In the genomic region with DNA sequence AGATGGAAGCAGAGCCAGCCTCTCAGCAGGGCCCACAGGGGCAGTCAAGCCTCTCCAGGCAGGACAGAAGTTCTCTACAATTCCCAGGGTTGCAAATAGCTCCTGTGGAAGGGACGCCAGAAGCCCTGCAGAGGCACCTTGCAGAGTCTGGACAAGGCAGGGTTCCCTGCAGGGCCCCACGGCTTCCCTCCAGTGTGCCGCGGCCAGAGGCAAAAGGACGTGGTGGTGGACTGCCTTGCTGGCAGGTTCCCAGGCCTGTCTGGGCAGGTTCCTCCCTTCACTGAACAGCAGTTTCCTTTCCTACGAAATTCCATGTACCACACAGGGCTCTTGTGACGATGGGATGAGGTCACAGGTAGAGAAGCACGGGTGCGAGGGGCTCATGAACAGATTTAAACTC, we compare ENCODE assay signal across 25 cellular contexts. TPM values are rescaled to one million over a fixed set of nuclear protein-coding genes. Genes with fewer than 3 reads are reported as not detected.
DNase-seq lines count a peak whose midpoint lies in the region; TF ChIP-seq lines count a peak whose summit lies in the region.
"Had no signal": no experiment of that assay in that cellular context is flagged by ENCODE, and none has a peak within 500 bp of the region (broad histone marks: within the 10 kb centered on the region; RNA-seq: fewer than 3 reads in every experiment).

No MANE protein-coding gene starts in this region.

- TF ChIP-seq CTCF in PC-9 (conservative IDR thresholded peaks at IDR 0.05) (no peak), spleen (IDR thresholded peaks at IDR 0.05 in 8 of 11, conservative IDR thresholded peaks at IDR 0.05 in 3 of 11) (no peak)

- CTCF ChIA-PET in activated CD4-positive, alpha-beta T cell treated with anti-CD3 and anti-CD28 coated beads, Interleukin-2, amount 10 ng/mL, durations not matched to agents 7 days and 5 days (lab: Charles Lee), result interaction anchor here (0.8 to 1.5 kb wide), 4 partner anchors 12 to 169 kb away, joined by 3 to 5 read pairs (median 3); no protein-coding TSS in a partner anchor
- CTCF ChIA-PET in PC-9 (lab: Charles Lee), result interaction anchor here (0.6 kb wide), 1 partner anchor 24 kb away, joined by 4 read pairs; no protein-coding TSS in a partner anchor

- H3K27me3 ChIP-seq in PC-9 (ENCODE audit: insufficient read depth, low read depth), result no peaks in the 10 kb centered on the region
- no peaks in the 10 kb centered on the region for H3K27me3 ChIP-seq in spleen (replicated peaks in 1 of 7)
- H3K27me3 ChIP-seq: BLaER1 treated with 17β-estradiol and CSF1 and Interleukin-3, amounts not matched to agents 10 nM and 100 nM; Peyer's patch had no signal

- H3K36me3 ChIP-seq in PC-9 (ENCODE audit: low read depth), result no peaks in the 10 kb centered on the region
- H3K36me3 ChIP-seq in spleen, result peaks cover 0 to 8% (median 1%) of the 10 kb centered on the region in 6 donors

- no peak overlapping the region for H3K4me3 Mint-ChIP-seq in activated CD4-positive, alpha-beta T cell treated with anti-CD3 and anti-CD28 coated beads, Interleukin-2, amount 10 ng/mL, durations not matched to agents 24 days and 14 days
- no peak overlapping the region for H3K4me3 Mint-ChIP-seq in activated CD4-positive, alpha-beta T cell treated with anti-CD3 and anti-CD28 coated beads, Interleukin-2, amount 10 ng/mL, durations not matched to agents 7 days and 5 days
- H3K4me3 Mint-ChIP-seq: CD4-positive, alpha-beta memory T cell had no signal

- no peaks in the 10 kb centered on the region for H3K27me3 Mint-ChIP-seq in activated CD4-positive, alpha-beta T cell treated with anti-CD3 and anti-CD28 coated beads, Interleukin-2, amount 10 ng/mL, durations not matched to agents 24 days and 14 days
- H3K27me3 Mint-ChIP-seq in activated CD4-positive, alpha-beta T cell treated with anti-CD3 and anti-CD28 coated beads, Interleukin-2, amount 10 ng/mL, durations not matched to agents 7 days and 5 days, result no peaks in the 10 kb centered on the region
- H3K27me3 Mint-ChIP-seq: CD4-positive, alpha-beta memory T cell had no signal

- H3F3A ChIP-seq in PC-9 (ENCODE audit: insufficient read depth, low read depth), result peaks cover 20% of the 10 kb centered on the region

- POLR2A ChIA-PET in activated CD4-positive, alpha-beta T cell treated with anti-CD3 and anti-CD28 coated beads, Interleukin-2, amount 10 ng/mL, durations not matched to agents 7 days and 5 days (lab: Charles Lee), result no interaction called here
- POLR2A ChIA-PET in PC-9 (lab: Charles Lee; ENCODE audit: unreplicated experiment), result no interaction called here

- no peaks in the 10 kb centered on the region for H3K9me3 Mint-ChIP-seq in activated CD4-positive, alpha-beta T cell treated with anti-CD3 and anti-CD28 coated beads, Interleukin-2, amount 10 ng/mL, durations not matched to agents 24 days and 14 days
- no peaks in the 10 kb centered on the region for H3K9me3 Mint-ChIP-seq in activated CD4-positive, alpha-beta T cell treated with anti-CD3 and anti-CD28 coated beads, Interleukin-2, amount 10 ng/mL, durations not matched to agents 7 days and 5 days
- H3K9me3 Mint-ChIP-seq: CD4-positive, alpha-beta memory T cell had no signal

- WGBS in spleen, 5 donors, result 78 to 87% (median 83%) methylated on average over 7 to 9 of the region's 9 CpGs

- no TSS peak for BruUV-seq in PC-9 (replicated peaks; lab: Mats Ljungman, UMichigan)

- no peaks in the 10 kb centered on the region; the same call in 1 of the 2 replicates for H4K20me1 ChIP-seq in PC-9 (ENCODE audit: insufficient read depth)

- DNase-seq in activated CD4-positive, alpha-beta T cell treated with anti-CD3 and anti-CD28 coated beads, Interleukin-2, amount 10 ng/mL, durations not matched to agents 24 days and 14 days, result peak; percentile 54
- no peak for DNase-seq in activated CD4-positive, alpha-beta T cell treated with anti-CD3 and anti-CD28 coated beads, Interleukin-2, amount 10 ng/mL, durations not matched to agents 7 days and 5 days
- DNase-seq in PC-9 (no peak), islet precursor cell (peak; percentile 76), spleen (peak; percentile 72), SKM-1 treated with dmso at 0.1 percent for 144 hours (lab: John Stamatoyannopoulos, UW; ENCODE audit: unreplicated experiment) (no peak), NCI-H2081 (lab: John Stamatoyannopoulos, UW) (no peak), H4 (ENCODE audit: low spot score) (no peak)
- DNase-seq: 8988T; Caco-2; CD4-positive, alpha-beta memory T cell; DMS 273 treated with DMSO at 0.1 percent for 48 hours; DMS79 treated with DMSO at 0.1 percent for 48 hours; HCEC 1CT; KBM-7; MM.1S; NCI-H1048; NCI-H1417 treated with DMSO at 0.1 percent for 48 hours; NCI-H187 treated with DMSO at 0.1 percent for 48 hours; NCI-H510A; NCI-H748 treated with DMSO at 0.1 percent for 48 hours; NK-92 treated with Interleukin-12 subunit alpha and Interleukin-12 subunit beta, amount 100 ng/mL, for 24 hours; Peyer's patch had no signal

- H3K4me1 ChIP-seq in PC-9 (replicated peaks; ENCODE audit: insufficient read depth) (peaks cover 40% of the 10 kb centered on the region), spleen (peaks cover 0 to 14% (median 9%) of the 10 kb centered on the region in 6 donors)

- 0 out of 2 replicates have a peak overlapping the region, but pooled peaks have one; percentile 5 for H3K4me2 ChIP-seq in PC-9

- peaks cover 6% of the 10 kb centered on the region for H3K36me3 Mint-ChIP-seq in activated CD4-positive, alpha-beta T cell treated with anti-CD3 and anti-CD28 coated beads, Interleukin-2, amount 10 ng/mL, durations not matched to agents 24 days and 14 days (ENCODE audit: low read depth)
- H3K36me3 Mint-ChIP-seq in activated CD4-positive, alpha-beta T cell treated with anti-CD3 and anti-CD28 coated beads, Interleukin-2, amount 10 ng/mL, durations not matched to agents 7 days and 5 days (ENCODE audit: low read depth), result peaks cover 4% of the 10 kb centered on the region

- H3K4me3 ChIP-seq in PC-9, result no peak overlapping the region
- no peak overlapping the region for H3K4me3 ChIP-seq in spleen
- H3K4me3 ChIP-seq: BLaER1 treated with 17β-estradiol and CSF1 and Interleukin-3, amounts not matched to agents 10 nM and 100 nM; GM12878; Peyer's patch had no signal

- H3K9me2 ChIP-seq in PC-9 (ENCODE audit: insufficient read depth), result no peaks in the 10 kb centered on the region

- no peak overlapping the region for H3K27ac Mint-ChIP-seq in activated CD4-positive, alpha-beta T cell treated with anti-CD3 and anti-CD28 coated beads, Interleukin-2, amount 10 ng/mL, durations not matched to agents 24 days and 14 days
- no peak overlapping the region for H3K27ac Mint-ChIP-seq in activated CD4-positive, alpha-beta T cell treated with anti-CD3 and anti-CD28 coated beads, Interleukin-2, amount 10 ng/mL, durations not matched to agents 7 days and 5 days

- H3K4me1 Mint-ChIP-seq in activated CD4-positive, alpha-beta T cell treated with anti-CD3 and anti-CD28 coated beads, Interleukin-2, amount 10 ng/mL, durations not matched to agents 24 days and 14 days, result peaks cover 10% of the 10 kb centered on the region
- H3K4me1 Mint-ChIP-seq in activated CD4-positive, alpha-beta T cell treated with anti-CD3 and anti-CD28 coated beads, Interleukin-2, amount 10 ng/mL, durations not matched to agents 7 days and 5 days, result peaks cover 13% of the 10 kb centered on the region

- H3K9me3 ChIP-seq in PC-9 (ENCODE audit: insufficient read depth, low read depth) (no peaks in the 10 kb centered on the region; the same call in 1 of the 2 replicates), spleen (no peaks in the 10 kb centered on the region)
- H3K9me3 ChIP-seq: BLaER1 treated with 17β-estradiol and CSF1 and Interleukin-3, amounts not matched to agents 10 nM and 100 nM; Caco-2; Peyer's patch had no signal

- H3K79me2 ChIP-seq in PC-9 (ENCODE audit: low read depth), result no peaks in the 10 kb centered on the region

- no peak for TF ChIP-seq POLR2A in spleen (IDR thresholded peaks at IDR 0.05)

- H3K27ac ChIP-seq in PC-9, result no peak overlapping the region
- H3K27ac ChIP-seq in spleen, result no peak overlapping the region
- H3K27ac ChIP-seq: BLaER1 treated with 17β-estradiol and CSF1 and Interleukin-3, amounts not matched to agents 10 nM and 100 nM; Peyer's patch had no signal

- intact Hi-C loops in activated CD4-positive, alpha-beta T cell treated with anti-CD3 and anti-CD28 coated beads, Interleukin-2, amount 10 ng/mL, durations not matched to agents 24 days and 14 days (cut with micrococcal nuclease), result no loop called here
- intact Hi-C loops in PC-9 (cut with micrococcal nuclease; ENCODE audit: unreplicated experiment) (no loop called here), spleen (cut with DNase I; ENCODE audit: low total_unique reads) (loop anchor here (5.0 kb wide), 1 partner anchor 167 kb away; a partner anchor contains a TSS)

- H2AFZ ChIP-seq in PC-9, result no peak overlapping the region

RNA-seq across cellular contexts. Expression of a gene that starts 25.1 kb away (rescaled TPM):
- total RNA-seq in activated CD4-positive, alpha-beta T cell treated with anti-CD3 and anti-CD28 coated beads, Interleukin-2, amount 10 ng/mL, durations not matched to agents 24 days and 14 days, result 61.5 and 64.2 TPM in 2 replicates
- 100 to 1,000 TPM; 100 to 114 TPM for total RNA-seq in activated CD4-positive, alpha-beta T cell treated with anti-CD3 and anti-CD28 coated beads, Interleukin-2, amount 10 ng/mL, durations not matched to agents 7 days and 5 days
- total RNA-seq in PC-9 (2021) (119 and 185 TPM in 2 replicates), spleen (10 to 100 TPM; 22.2 to 80.0 (median 54.4) TPM)
- polyA plus RNA-seq in spleen, result 10 to 100 TPM; 30.2 to 70.1 (median 56.3) TPM
- 42.9 and 64.7 TPM in 2 replicates for total RNA-seq in H4 (2014; rRNA removed; shearing (Covaris generic))

RNA-seq across cellular contexts. Expression of a gene that starts 57.1 kb away (rescaled TPM):
- total RNA-seq in activated CD4-positive, alpha-beta T cell treated with anti-CD3 and anti-CD28 coated beads, Interleukin-2, amount 10 ng/mL, durations not matched to agents 24 days and 14 days, result not detected in 2 replicates
- total RNA-seq in activated CD4-positive, alpha-beta T cell treated with anti-CD3 and anti-CD28 coated beads, Interleukin-2, amount 10 ng/mL, durations not matched to agents 7 days and 5 days, result under 1 TPM; 0.07 to 0.19 TPM
- total RNA-seq in PC-9 (2021) (0.10 and 0.76 TPM in 2 replicates), spleen (10 to 100 TPM in 2 of 7 donors, 1 to 10 TPM in 3, under 1 TPM in 2; 0.55 to 19.0 (median 4.2) TPM)
- polyA plus RNA-seq in spleen, result under 1 TPM; 0.02 to 0.10 (median 0.03) TPM
- total RNA-seq in H4 (2014; rRNA removed; shearing (Covaris generic)), result 0.17 and 0.29 TPM in 2 replicates
- total RNA-seq: CD4-positive, alpha-beta memory T cell had no signal
- polyA plus RNA-seq: CD4-positive, alpha-beta memory T cell had no signal

Comparison
In these comparisons a context has a peak if more than half of its experiments do, and no peak if none do; other contexts are left out.
1. DNase-seq: peak in activated CD4-positive, alpha-beta T cell treated with anti-CD3 and anti-CD28 coated beads, Interleukin-2, amount 10 ng/mL, durations not matched to agents 24 days and 14 days (single experiment), islet precursor cell (single experiment) and spleen (single experiment); none in activated CD4-positive, alpha-beta T cell treated with anti-CD3 and anti-CD28 coated beads, Interleukin-2, amount 10 ng/mL, durations not matched to agents 7 days and 5 days (single experiment), PC-9 (0 of 2), SKM-1 treated with dmso at 0.1 percent for 144 hours (single experiment), NCI-H2081 (0 of 2) and H4 (single experiment).